ENCODE assay signal across 8 cellular contexts in genomic region chr6:133355922-133356321, GRCh38.
"Had no signal": no experiment of that assay in that cellular context is flagged by ENCODE, and none has a peak within 500 bp of the region (broad histone marks: within the 10 kb centered on the region; RNA-seq: fewer than 3 reads in every experiment).

No MANE protein-coding gene starts in this region.

- DNase-seq: GOT3, H7, IMR-90, KG1 had no signal

- H3K4me3 ChIP-seq: HAP-1, K562 had no signal

- ATAC-seq: HCT116, K562 had no signal

- H3K27ac ChIP-seq: HL-60 had no signal

- H3K36me3 ChIP-seq: HAP-1 had no signal

- H3K9me3 ChIP-seq: HAP-1 had no signal
